ENCODE assay signal across 1 cellular context in the genomic region with DNA sequence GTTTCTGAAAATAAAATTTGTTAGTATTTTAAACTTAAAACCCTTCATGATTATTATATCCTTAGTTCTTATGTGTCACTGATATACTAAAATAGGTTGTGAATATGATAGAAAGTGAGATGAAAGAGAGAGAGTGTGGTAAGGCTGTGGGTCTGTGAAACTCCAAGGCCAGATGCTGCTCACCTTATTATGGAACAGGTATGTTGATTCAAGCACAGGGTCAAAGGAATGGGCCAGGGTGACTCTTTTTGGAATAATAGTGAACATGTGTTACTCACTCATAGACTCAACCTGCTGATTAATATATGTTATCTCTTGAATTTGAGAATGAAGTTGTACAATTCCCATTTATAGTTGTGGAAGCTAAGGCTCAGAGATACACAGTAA.
A peak's percentile ranks its signal among the peaks of the same experiment; 100 is the strongest.
TF ChIP-seq lines count a peak whose summit lies in the region.

No MANE protein-coding gene starts in this region.

TF ChIP-seq in HepG2, 621 proteins besides CTCF, POLR2A, EP300 and RAD21 (continued from another document):
- TF ChIP-seq REL (CRISPR knock-in tag; conservative IDR thresholded peaks at IDR 0.05), result no peak
- no peak for TF ChIP-seq ZFP36L2 (CRISPR knock-in tag; IDR thresholded peaks at IDR 0.05)
- TF ChIP-seq, protein P1, sequence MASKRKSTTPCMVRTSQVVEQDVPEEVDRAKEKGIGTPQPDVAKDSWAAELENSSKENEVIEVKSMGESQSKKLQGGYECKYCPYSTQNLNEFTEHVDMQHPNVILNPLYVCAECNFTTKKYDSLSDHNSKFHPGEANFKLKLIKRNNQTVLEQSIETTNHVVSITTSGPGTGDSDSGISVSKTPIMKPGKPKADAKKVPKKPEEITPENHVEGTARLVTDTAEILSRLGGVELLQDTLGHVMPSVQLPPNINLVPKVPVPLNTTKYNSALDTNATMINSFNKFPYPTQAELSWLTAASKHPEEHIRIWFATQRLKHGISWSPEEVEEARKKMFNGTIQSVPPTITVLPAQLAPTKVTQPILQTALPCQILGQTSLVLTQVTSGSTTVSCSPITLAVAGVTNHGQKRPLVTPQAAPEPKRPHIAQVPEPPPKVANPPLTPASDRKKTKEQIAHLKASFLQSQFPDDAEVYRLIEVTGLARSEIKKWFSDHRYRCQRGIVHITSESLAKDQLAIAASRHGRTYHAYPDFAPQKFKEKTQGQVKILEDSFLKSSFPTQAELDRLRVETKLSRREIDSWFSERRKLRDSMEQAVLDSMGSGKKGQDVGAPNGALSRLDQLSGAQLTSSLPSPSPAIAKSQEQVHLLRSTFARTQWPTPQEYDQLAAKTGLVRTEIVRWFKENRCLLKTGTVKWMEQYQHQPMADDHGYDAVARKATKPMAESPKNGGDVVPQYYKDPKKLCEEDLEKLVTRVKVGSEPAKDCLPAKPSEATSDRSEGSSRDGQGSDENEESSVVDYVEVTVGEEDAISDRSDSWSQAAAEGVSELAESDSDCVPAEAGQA (IDR thresholded peaks at IDR 0.05; ENCODE audit: low read depth), result no peak
- TF ChIP-seq, protein P1 (CRISPR knock-in tag; IDR thresholded peaks at IDR 0.05; ENCODE audit: borderline replicate concordance), result no peak
- TF ChIP-seq GATAD1 (CRISPR knock-in tag; IDR thresholded peaks at IDR 0.05), result peak; percentile 42; the same call in 1 of the 2 replicates
- TF ChIP-seq KLF12 (CRISPR knock-in tag; IDR thresholded peaks at IDR 0.05; ENCODE audit: borderline replicate concordance), result no peak
- no peak for TF ChIP-seq NFE2L2 (IDR thresholded peaks at IDR 0.05; ENCODE audit: low read length)
TF ChIP-seq in HepG2: peak in this region for 3.
